In genomic region chr6:166999845-167000253, GRCh38 we compare ENCODE assay signal across 8 cellular contexts.
DNase-seq lines count a peak whose midpoint lies in the region; ATAC-seq and TF ChIP-seq lines count a peak whose summit lies in the region.

No MANE protein-coding gene starts in this region.

- TF ChIP-seq CTCF in GM12864 (IDR thresholded peaks at IDR 0.05; ENCODE audit: low read depth, low read length, missing control alignments): no peak
- no peak for TF ChIP-seq CTCF in nephron (IDR thresholded peaks at IDR 0.05; ENCODE audit: unreplicated experiment in 3 of 3)

- H3K4me1 Mint-ChIP-seq in effector memory CD8-positive, alpha-beta T cell (ENCODE audit: low read depth in 2 of 2): peaks cover 23 to 29% of the 10 kb centered on the region in 2 donors
- H3K4me1 Mint-ChIP-seq in nephron: peaks cover 23% of the 10 kb centered on the region

- no peaks in the 10 kb centered on the region for H3K27me3 Mint-ChIP-seq in effector memory CD8-positive, alpha-beta T cell
- H3K27me3 Mint-ChIP-seq in nephron (ENCODE audit: low read depth): no peaks in the 10 kb centered on the region

- peak overlapping the region; percentile 72 to 91 for H3K27ac Mint-ChIP-seq in effector memory CD8-positive, alpha-beta T cell
- peak overlapping the region; percentile 67 to 86 (median 84) for H3K27ac Mint-ChIP-seq in nephron

- H3K9me3 Mint-ChIP-seq in effector memory CD8-positive, alpha-beta T cell: no peaks in the 10 kb centered on the region
- no peaks in the 10 kb centered on the region for H3K9me3 Mint-ChIP-seq in nephron

- H3K36me3 Mint-ChIP-seq in effector memory CD8-positive, alpha-beta T cell (ENCODE audit: insufficient read depth): no peaks in the 10 kb centered on the region
- H3K36me3 Mint-ChIP-seq in nephron (ENCODE audit: low read depth): peaks cover 13% of the 10 kb centered on the region

- H3K4me3 Mint-ChIP-seq in effector memory CD8-positive, alpha-beta T cell: peak overlapping the region; percentile 83 to 88
- peak overlapping the region; percentile 87 to 91 (median 90) for H3K4me3 Mint-ChIP-seq in nephron

- ATAC-seq in effector memory CD8-positive, alpha-beta T cell (replicated peaks): no peak
- ATAC-seq in HG03378 (IDR thresholded peaks at IDR 0.05; ENCODE audit: unreplicated experiment) (no peak), HG03521 (IDR thresholded peaks at IDR 0.05; ENCODE audit: unreplicated experiment) (no peak), GM19395 (IDR thresholded peaks at IDR 0.05; ENCODE audit: unreplicated experiment) (no peak)

- peak overlapping the region; percentile 99 for H3K4me3 ChIP-seq in GM12864 (ENCODE audit: low read depth, low read length)

- no peak for DNase-seq in GM12864 (ENCODE audit: low read depth)
- peak; percentile 18 for DNase-seq in NOMO-1 treated with DMSO at 0.1 percent for 48 hours (lab: John Stamatoyannopoulos, UW; ENCODE audit: unreplicated experiment)
- DNase-seq in effector memory CD8-positive, alpha-beta T cell: no peak
- DNase-seq in SKM-1 (lab: John Stamatoyannopoulos, UW; ENCODE audit: unreplicated experiment): no peak
